In the genomic region with DNA sequence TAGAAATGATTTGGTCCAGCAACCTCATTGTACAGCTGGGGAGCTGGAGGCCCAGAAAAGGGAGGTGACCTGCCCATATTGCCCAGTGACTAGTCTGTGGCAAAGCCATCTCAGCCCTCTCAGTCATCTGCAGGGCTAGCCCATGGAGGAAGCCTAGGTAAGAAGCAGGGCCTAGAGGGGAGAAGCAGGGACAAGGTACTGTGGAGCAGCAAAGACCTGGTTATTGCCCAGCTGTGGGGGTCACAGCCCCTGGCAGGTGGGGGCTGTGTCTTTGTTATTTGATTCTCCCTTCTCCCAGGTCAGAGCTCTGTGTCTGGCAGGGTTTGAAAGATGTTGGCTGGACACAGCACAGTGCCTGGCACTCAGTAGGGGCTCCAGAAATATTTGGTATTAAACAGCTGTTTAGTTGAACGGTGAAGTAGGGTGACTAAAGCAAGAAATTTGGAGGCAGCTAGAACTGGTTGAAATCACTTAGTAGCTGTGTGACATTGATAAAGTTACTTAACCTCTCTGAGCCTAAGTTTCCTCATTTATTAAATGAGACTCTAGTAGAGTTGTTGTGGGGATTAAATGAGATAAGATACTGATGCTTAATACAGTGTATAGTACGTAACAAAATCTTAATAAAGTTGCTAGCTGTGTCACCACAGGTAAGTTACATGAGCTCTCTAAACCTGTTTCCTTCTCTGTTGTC, we compare ENCODE assay signal across 10 cellular contexts. TPM values are rescaled to one million over a fixed set of nuclear protein-coding genes. Genes with fewer than 3 reads are reported as not detected.
DNase-seq lines count a peak whose midpoint lies in the region; ATAC-seq and TF ChIP-seq lines count a peak whose summit lies in the region.
"Had no signal": no experiment of that assay in that cellular context is flagged by ENCODE, and none has a peak within 500 bp of the region (broad histone marks: within the 10 kb centered on the region; RNA-seq: fewer than 3 reads in every experiment).

No MANE protein-coding gene starts in this region.

- no peaks in the 10 kb centered on the region; the same call in 1 of the 2 replicates for H3K9me3 ChIP-seq in AG04450 (ENCODE audit: control insufficient read depth, insufficient read depth, low read length)
- H3K9me3 ChIP-seq in PC-3 (ENCODE audit: low read length) = no peaks in the 10 kb centered on the region
- H3K9me3 ChIP-seq: ascending aorta had no signal

- no peaks in the 10 kb centered on the region for H3K36me3 ChIP-seq in PC-3 (ENCODE audit: low read depth, low read length)
- H3K36me3 ChIP-seq: ascending aorta had no signal

- DNase-seq in AG04450 (ENCODE audit: low read depth, low spot score) (no peak), KG1 (lab: John Stamatoyannopoulos, UW) (peak; percentile 77), SW480 (ENCODE audit: low spot score) (no peak), HPDE6-E6E7 (ENCODE audit: extremely low spot score) (no peak), NCI-H345 (lab: John Stamatoyannopoulos, UW) (no peak), PC-3 (no peak)
- no peak for DNase-seq in central memory CD8-positive, alpha-beta T cell (ENCODE audit: low spot score in 2 of 2)

- H3K9me2 ChIP-seq in PC-3 (replicated peaks; ENCODE audit: low read length) = no peaks in the 10 kb centered on the region

- H3K27me3 Mint-ChIP-seq in central memory CD8-positive, alpha-beta T cell = no peaks in the 10 kb centered on the region
- peaks cover 3% of the 10 kb centered on the region for H3K27me3 Mint-ChIP-seq in nephron (ENCODE audit: low read depth)

- H3K4me3 ChIP-seq in AG04450 (ENCODE audit: low read depth, low read length) = no peak overlapping the region
- H3K4me3 ChIP-seq in PC-3 (ENCODE audit: low read length) = no peak overlapping the region
- H3K4me3 ChIP-seq: ascending aorta had no signal

- POLR2A ChIA-PET in AG04450 (lab: Yijun Ruan, JAX) (interaction anchor here (2.5 to 5.5 kb wide), 2 partner anchors 11 to 72 kb away, joined by 11 to 64 read pairs; no protein-coding TSS in a partner anchor), PC-3 (lab: Charles Lee; ENCODE audit: unreplicated experiment) (no interaction called here)

- H4K20me1 ChIP-seq in PC-3 (ENCODE audit: low read length) = no peaks in the 10 kb centered on the region

- no peak overlapping the region for H3K9ac ChIP-seq in PC-3 (ENCODE audit: low read length)

- H3F3A ChIP-seq in PC-3 (ENCODE audit: low read length, unreplicated experiment) = no peaks in the 10 kb centered on the region

- peak overlapping the region; percentile 100 for H3K27ac ChIP-seq in AG04450 (ENCODE audit: low read depth, low read length)
- H3K27ac ChIP-seq in PC-3 (ENCODE audit: low read length) = no peak overlapping the region

- peak; percentile 42 for ATAC-seq in central memory CD8-positive, alpha-beta T cell (replicated peaks; ENCODE audit: extremely low read depth, poor library complexity, severe bottlenecking)
- ATAC-seq in PC-3 = no peak

- H3K4me1 ChIP-seq in PC-3 (ENCODE audit: insufficient read depth, low read length) = peaks cover 32% of the 10 kb centered on the region

- H3K27me3 ChIP-seq in AG04450 (ENCODE audit: control insufficient read depth, insufficient read depth, low read length) = no peaks in the 10 kb centered on the region
- no peaks in the 10 kb centered on the region for H3K27me3 ChIP-seq in PC-3 (ENCODE audit: low read length)
- H3K27me3 ChIP-seq: ascending aorta had no signal

- peak overlapping the region; percentile 39 for H3K4me3 Mint-ChIP-seq in central memory CD8-positive, alpha-beta T cell
- H3K4me3 Mint-ChIP-seq in nephron = peak overlapping the region in 1 of 3 experiments; percentile 54
- H3K4me3 Mint-ChIP-seq: natural killer cell had no signal

- CTCF ChIA-PET in AG04450 (lab: Charles Lee) = interaction anchor here (1.4 to 3.1 kb wide), 4 partner anchors 11 to 72 kb away, joined by 4 to 22 read pairs (median 11); no protein-coding TSS in a partner anchor
- CTCF ChIA-PET in PC-3 (lab: Charles Lee) = no interaction called here

- intact Hi-C loops in PC-3 (cut with micrococcal nuclease) = no loop called here

- no peak overlapping the region for H2AFZ ChIP-seq in PC-3 (ENCODE audit: low read length)

- H3K36me3 Mint-ChIP-seq in central memory CD8-positive, alpha-beta T cell (ENCODE audit: insufficient read depth) = peaks cover 9% of the 10 kb centered on the region
- H3K36me3 Mint-ChIP-seq in nephron (ENCODE audit: low read depth) = no peaks in the 10 kb centered on the region
- H3K36me3 Mint-ChIP-seq: natural killer cell had no signal

- no peaks in the 10 kb centered on the region for H3K9me3 Mint-ChIP-seq in central memory CD8-positive, alpha-beta T cell
- no peaks in the 10 kb centered on the region for H3K9me3 Mint-ChIP-seq in nephron
- H3K9me3 Mint-ChIP-seq: natural killer cell had no signal

- no peak overlapping the region for H3K4me2 ChIP-seq in PC-3 (ENCODE audit: low read length)

- TF ChIP-seq CTCF in AG04450 (IDR thresholded peaks at IDR 0.05; ENCODE audit: low read depth, low read length) (no peak), nephron (IDR thresholded peaks at IDR 0.05; ENCODE audit: unreplicated experiment in 3 of 3) (no peak), PC-3 (conservative IDR thresholded peaks at IDR 0.05; ENCODE audit: low read depth, low read length) (no peak)

- no TSS peak for BruUV-seq in PC-3 (replicated peaks; lab: Mats Ljungman, UMichigan)

- peaks cover 72% of the 10 kb centered on the region for H3K4me1 Mint-ChIP-seq in central memory CD8-positive, alpha-beta T cell
- peaks cover 90% of the 10 kb centered on the region for H3K4me1 Mint-ChIP-seq in nephron

- peak overlapping the region; percentile 45 for H3K27ac Mint-ChIP-seq in central memory CD8-positive, alpha-beta T cell (ENCODE audit: low read depth)
- peak overlapping the region in 2 of 3 experiments; percentile 96 to 98 for H3K27ac Mint-ChIP-seq in nephron
- H3K27ac Mint-ChIP-seq: natural killer cell had no signal

- no peaks in the 10 kb centered on the region for H3K79me2 ChIP-seq in PC-3 (ENCODE audit: low read length)

RNA-seq across cellular contexts. Expression of a gene that starts 17.3 kb away (rescaled TPM):
- 0.12 and 0.22 TPM in 2 replicates for polyA plus RNA-seq in AG04450 (2011; rRNA removed)
- 0.09 and 0.22 TPM in 2 replicates for polyA minus RNA-seq in AG04450 (2011; rRNA and poly(A)+ RNA removed)
- 0.12 TPM in 1 of 2 replicates, not detected in the other for total RNA-seq in PC-3 (2014; rRNA removed)
- total RNA-seq: ascending aorta had no signal

RNA-seq across cellular contexts. Expression of a gene that starts 46.5 kb away (rescaled TPM):
- polyA plus RNA-seq in AG04450 (2011; rRNA removed) = 0.07 and 0.10 TPM in 2 replicates
- 0.04 and 0.09 TPM in 2 replicates for polyA minus RNA-seq in AG04450 (2011; rRNA and poly(A)+ RNA removed)
- 127 and 128 TPM in 2 replicates for total RNA-seq in PC-3 (2014; rRNA removed)
- total RNA-seq: ascending aorta had no signal
